15 cellular contexts compared by ENCODE assay signal in genomic region chr5:154345255-154345952, GRCh38.
DNase-seq lines count a peak whose midpoint lies in the region; ATAC-seq and TF ChIP-seq lines count a peak whose summit lies in the region.
"Had no signal": no experiment of that assay in that cellular context is flagged by ENCODE, and none has a peak within 500 bp of the region (broad histone marks: within the 10 kb centered on the region; RNA-seq: fewer than 3 reads in every experiment).

No MANE protein-coding gene starts in this region.

- H3K4me1 ChIP-seq in smooth muscle cell (ENCODE audit: low read depth), result no peaks in the 10 kb centered on the region

- 91% methylated on average over 5 of the region's 5 CpGs for WGBS in smooth muscle cell (ENCODE audit: low lambda C conversion rate)

- no peaks in the 10 kb centered on the region for H3K36me3 ChIP-seq in smooth muscle cell (ENCODE audit: low read depth)

- DNase-seq in smooth muscle cell (lab: John Stamatoyannopoulos, UW; ENCODE audit: unreplicated experiment), result no peak
- no peak for DNase-seq in UCSD-AML1 (lab: John Stamatoyannopoulos, UW; ENCODE audit: unreplicated experiment)
- no peak for DNase-seq in NCI-H1105 treated with DMSO at 0.1 percent for 48 hours (lab: John Stamatoyannopoulos, UW)
- DNase-seq in coronary artery (ENCODE audit: low spot score), result no peak
- DNase-seq: activated naive CD4-positive, alpha-beta T cell; central memory CD4-positive, alpha-beta T cell; mammary epithelial cell; NCI-H2029 treated with DMSO at 0.1 percent for 48 hours; stimulated activated CD4-positive, alpha-beta T cell treated with anti-CD3 and anti-CD28 coated beads, Interleukin-12 subunit alpha, Interleukin-12 subunit beta, amount 100 ng/mL, for 4 hours had no signal

- no peaks in the 10 kb centered on the region for H3K9me3 ChIP-seq in smooth muscle cell (replicated peaks; ENCODE audit: low read depth)

- no peaks in the 10 kb centered on the region for H3K27me3 ChIP-seq in smooth muscle cell (ENCODE audit: low read depth)

- no peak overlapping the region for H3K27ac ChIP-seq in smooth muscle cell (ENCODE audit: low read depth)
- no peak overlapping the region for H3K27ac ChIP-seq in coronary artery

- TF ChIP-seq CTCF in smooth muscle cell (IDR thresholded peaks at IDR 0.05; ENCODE audit: borderline replicate concordance, insufficient read depth, poor library complexity, severe bottlenecking) (no peak), coronary artery (IDR thresholded peaks at IDR 0.05) (no peak)

- H3K79me2 ChIP-seq in smooth muscle cell (ENCODE audit: low read depth), result no peaks in the 10 kb centered on the region

- H4K20me1 ChIP-seq in smooth muscle cell (ENCODE audit: low read depth), result no peaks in the 10 kb centered on the region

- no peak overlapping the region for H3K9ac ChIP-seq in smooth muscle cell (ENCODE audit: low read depth)

- H3K4me3 ChIP-seq in smooth muscle cell, result no peak overlapping the region
- no peak overlapping the region for H3K4me3 ChIP-seq in coronary artery
- H3K4me3 ChIP-seq: GM23338 had no signal

- no peak overlapping the region for H3K4me2 ChIP-seq in smooth muscle cell
- H3K4me2 ChIP-seq: GM23338 had no signal

- no peaks in the 10 kb centered on the region for H3F3A ChIP-seq in smooth muscle cell (ENCODE audit: low read depth)

- ATAC-seq in GM18520 (IDR thresholded peaks at IDR 0.05; ENCODE audit: unreplicated experiment) (peak; percentile 72), GM21390 (IDR thresholded peaks at IDR 0.05; ENCODE audit: unreplicated experiment) (peak; percentile 75), HG02938 (IDR thresholded peaks at IDR 0.05; ENCODE audit: unreplicated experiment) (peak; percentile 74), HG03520 (IDR thresholded peaks at IDR 0.05; ENCODE audit: unreplicated experiment) (peak; percentile 66)
- ATAC-seq: esophagus mucosa, GM23338 had no signal

- H2AFZ ChIP-seq in smooth muscle cell (ENCODE audit: low read depth), result no peak overlapping the region
- H2AFZ ChIP-seq: GM23338 had no signal
